In genomic region chr5:135236951-135237791, GRCh38 we compare ENCODE assay signal across 13 cellular contexts.
DNase-seq lines count a peak whose midpoint lies in the region; ATAC-seq and TF ChIP-seq lines count a peak whose summit lies in the region.
"Had no signal": no experiment of that assay in that cellular context is flagged by ENCODE, and none has a peak within 500 bp of the region (broad histone marks: within the 10 kb centered on the region; RNA-seq: fewer than 3 reads in every experiment).

No MANE protein-coding gene starts in this region.

- H3K4me1 ChIP-seq in colonic mucosa = no peaks in the 10 kb centered on the region
- H3K4me1 ChIP-seq in right cardiac atrium (ENCODE audit: control insufficient read depth, insufficient read depth, low read length) = peaks cover 10% of the 10 kb centered on the region
- peaks cover 21 to 86% (median 42%) of the 10 kb centered on the region in 4 donors for H3K4me1 ChIP-seq in stomach

- H3K27ac ChIP-seq in RWPE1 (peak overlapping the region; percentile 71), colonic mucosa (no peak overlapping the region), right cardiac atrium (ENCODE audit: low read length) (no peak overlapping the region), stomach (peak overlapping the region in 3 of 5 donors; percentile 16 to 66 (median 57))

- no peak for TF ChIP-seq POLR2A in stomach (IDR thresholded peaks at IDR 0.05)

- ATAC-seq in right cardiac atrium (peak; percentile 10 to 31), GM18858 (IDR thresholded peaks at IDR 0.05; ENCODE audit: unreplicated experiment) (no peak)

- H3K9me3 ChIP-seq in colonic mucosa (no peaks in the 10 kb centered on the region), right cardiac atrium (ENCODE audit: control insufficient read depth, low read length) (no peaks in the 10 kb centered on the region), stomach (no peaks in the 10 kb centered on the region)
- H3K9me3 ChIP-seq: thoracic aorta had no signal

- H3K9ac ChIP-seq in colonic mucosa (ENCODE audit: low read depth in 2 of 2, low read length in 2 of 2) = no peak overlapping the region

- DNase-seq in RWPE1 (ENCODE audit: low spot score) = no peak
- peak; percentile 22 for DNase-seq in colonic mucosa
- DNase-seq in right cardiac atrium = peak in 1 of 3 donors; percentile 64
- peak; percentile 22 for DNase-seq in stomach
- DNase-seq in GM20000 (ENCODE audit: low spot score) = no peak
- DNase-seq in EL = no peak
- no peak for DNase-seq in NCI-H748 (lab: John Stamatoyannopoulos, UW; ENCODE audit: unreplicated experiment)
- DNase-seq: activated CD4-positive, alpha-beta T cell treated with anti-CD3 and anti-CD28 coated beads, Interleukin-2, amount 50 U/mL, for 4 hours; effector CD8-positive, alpha-beta T cell; SIG-M5; T1000 had no signal

- intact Hi-C loops in colonic mucosa (cut with DNase I) (no loop called here), right cardiac atrium (cut with DNase I) (no loop called here), stomach (cut with DNase I; ENCODE audit: low total_unique reads) (no loop called here)

- POLR2A ChIA-PET in RWPE1 (lab: Yijun Ruan, JAX; ENCODE audit: low non-redundant PET) = interaction anchor here (0.5 to 0.7 kb wide), 2 partner anchors 20 to 190 kb away, joined by 3 to 4 read pairs; no protein-coding TSS in a partner anchor

- H3K27me3 ChIP-seq in colonic mucosa = no peaks in the 10 kb centered on the region
- no peaks in the 10 kb centered on the region for H3K27me3 ChIP-seq in right cardiac atrium (ENCODE audit: control insufficient read depth, insufficient read depth)
- no peaks in the 10 kb centered on the region for H3K27me3 ChIP-seq in stomach

- CTCF ChIA-PET in RWPE1 (lab: Yijun Ruan, JAX) = interaction anchor here (0.5 to 0.6 kb wide), 3 partner anchors 18 to 845 kb away, joined by 3 to 4 read pairs (median 3); no protein-coding TSS in a partner anchor

- 68% methylated on average over 9 of the region's 9 CpGs for WGBS in right cardiac atrium
- 66 to 76% (median 74%) methylated on average over 8 to 9 of the region's 9 CpGs for WGBS in stomach, 5 donors

- peak; percentile 36 for TF ChIP-seq EP300 in stomach (IDR thresholded peaks at IDR 0.05)

- TF ChIP-seq CTCF in RWPE1 (conservative IDR thresholded peaks at IDR 0.05; ENCODE audit: low read depth) (no peak), colonic mucosa (IDR thresholded peaks at IDR 0.05) (no peak), stomach (IDR thresholded peaks at IDR 0.05) (no peak), GM20000 (IDR thresholded peaks at IDR 0.05; ENCODE audit: extremely low read depth, missing control alignments) (no peak)

- H3K36me3 ChIP-seq in colonic mucosa = no peaks in the 10 kb centered on the region
- H3K36me3 ChIP-seq in stomach = no peaks in the 10 kb centered on the region
- H3K36me3 ChIP-seq: thoracic aorta had no signal

- H3K4me3 ChIP-seq in colonic mucosa (no peak overlapping the region), right cardiac atrium (ENCODE audit: low read length) (no peak overlapping the region), stomach (no peak overlapping the region)
- H3K4me3 ChIP-seq: thoracic aorta had no signal

Comparison
In these comparisons a context has a peak if more than half of its experiments do, and no peak if none do; other contexts are left out.
1. DNase-seq: peak in colonic mucosa (single experiment) and stomach (single experiment); none in RWPE1 (single experiment), GM20000 (single experiment), EL (single experiment) and NCI-H748 (single experiment).
2. H3K27ac ChIP-seq: peak in RWPE1 (single experiment) and stomach (3 of 5); none in colonic mucosa (single experiment) and right cardiac atrium (single experiment).